7 cellular contexts compared by ENCODE assay signal in genomic region chr12:93419388-93420034, GRCh38. TPM values are rescaled to one million over a fixed set of nuclear protein-coding genes. Genes with fewer than 3 reads are reported as not detected.
A peak's percentile ranks its signal among the peaks of the same experiment; 100 is the strongest.
DNase-seq lines count a peak whose midpoint lies in the region; ATAC-seq and TF ChIP-seq lines count a peak whose summit lies in the region.

No MANE protein-coding gene starts in this region.

- no CpG with 5 or more reads among the region's 1 CpG for WGBS in neuronal stem cell (ENCODE audit: extremely low coverage in 2 of 2, insufficient read length in 2 of 2, insufficient replicate concordance in 1 of 2), 2 donors

- H4K20me1 ChIP-seq in neural progenitor cell (ENCODE audit: low read depth), result peaks cover 87% of the 10 kb centered on the region

- H3K9me3 ChIP-seq in neural progenitor cell (ENCODE audit: low read depth), result no peaks in the 10 kb centered on the region
- no peaks in the 10 kb centered on the region for H3K9me3 ChIP-seq in neuronal stem cell (replicated peaks in 1 of 2; ENCODE audit: control insufficient read depth in 2 of 2, insufficient read depth in 1 of 2, low read depth in 1 of 2, low read length in 2 of 2)

- TF ChIP-seq CTCF in neural progenitor cell (IDR thresholded peaks at IDR 0.05), result peak; percentile 73

- ATAC-seq in esophagus mucosa, result peak; percentile 80

- no peak overlapping the region for H4K8ac ChIP-seq in neuronal stem cell (ENCODE audit: low read depth, low read length)

- no peak overlapping the region for H3K4ac ChIP-seq in neuronal stem cell (ENCODE audit: low read length)

- H3K4me3 Mint-ChIP-seq in neural progenitor cell, result no peak overlapping the region

- no peak overlapping the region for H2BK5ac ChIP-seq in neuronal stem cell (ENCODE audit: low read length)

- no peak overlapping the region for H3K9ac ChIP-seq in neural progenitor cell
- H3K9ac ChIP-seq in neuronal stem cell (ENCODE audit: low read depth, low read length, poor library complexity), result no peak overlapping the region

- no peak overlapping the region for H3K23ac ChIP-seq in neuronal stem cell (ENCODE audit: low read depth, low read length, poor library complexity)

- no peak overlapping the region for H3K4me3 ChIP-seq in neural progenitor cell
- H3K4me3 ChIP-seq in neuronal stem cell (ENCODE audit: low read length in 2 of 2), result no peak overlapping the region

- peak overlapping the region; percentile 21 for H3K27ac ChIP-seq in neural progenitor cell
- H3K27ac ChIP-seq in neuronal stem cell (replicated peaks; ENCODE audit: low read length), result no peak overlapping the region

- H3K27me3 Mint-ChIP-seq in neural progenitor cell (ENCODE audit: insufficient read depth, low read depth), result no peaks in the 10 kb centered on the region

- DNase-seq in EL (peak; percentile 57), HS-5 (ENCODE audit: low read depth) (peak; percentile 22), SIG-M5 (lab: John Stamatoyannopoulos, UW) (peak; percentile 34), neural progenitor cell (ENCODE audit: low spot score) (peak; percentile 42), neuronal stem cell (ENCODE audit: low spot score) (no peak)
- DNase-seq in activated T-cell treated with anti-CD3 and anti-CD28 coated beads, Interleukin-2, amount 50 U/mL, for 1 hour, result no peak

- H3K79me1 ChIP-seq in neuronal stem cell (ENCODE audit: low read depth, low read length), result peaks cover 1% of the 10 kb centered on the region

- H3K36me3 Mint-ChIP-seq in neural progenitor cell, result peaks cover 3% of the 10 kb centered on the region

- H3K27me3 ChIP-seq in neural progenitor cell (no peaks in the 10 kb centered on the region), neuronal stem cell (ENCODE audit: control insufficient read depth in 3 of 3, insufficient read depth in 3 of 3, low read depth in 1 of 3, low read length in 3 of 3) (no peaks in the 10 kb centered on the region)

- H3K36me3 ChIP-seq in neural progenitor cell, result no peaks in the 10 kb centered on the region
- peaks cover 0 to 8% of the 10 kb centered on the region in 2 donors for H3K36me3 ChIP-seq in neuronal stem cell (replicated peaks in 1 of 2; ENCODE audit: control insufficient read depth in 2 of 2, insufficient read depth in 2 of 2, low read length in 2 of 2)

- H3K4me2 ChIP-seq in neural progenitor cell, result no peak overlapping the region
- H3K4me2 ChIP-seq in neuronal stem cell (ENCODE audit: insufficient read depth, low read length, poor library complexity, severe bottlenecking), result no peak overlapping the region

- H3K18ac ChIP-seq in neuronal stem cell (ENCODE audit: low read length), result no peak overlapping the region

- H2AK5ac ChIP-seq in neuronal stem cell (ENCODE audit: low read depth, low read length), result no peak overlapping the region

- no peak overlapping the region for H3K27ac Mint-ChIP-seq in neural progenitor cell

- H3K4me1 ChIP-seq in neural progenitor cell, result peaks cover 22% of the 10 kb centered on the region
- peaks cover 0 to 2% of the 10 kb centered on the region in 2 donors for H3K4me1 ChIP-seq in neuronal stem cell (ENCODE audit: control insufficient read depth in 2 of 2, insufficient read depth in 1 of 2, low read depth in 1 of 2, low read length in 2 of 2)

- no peak overlapping the region for H2BK12ac ChIP-seq in neuronal stem cell (ENCODE audit: low read length)

- peaks cover 14% of the 10 kb centered on the region for H3K4me1 Mint-ChIP-seq in neural progenitor cell

- peaks cover 100% of the 10 kb centered on the region for H3K79me2 ChIP-seq in neural progenitor cell (ENCODE audit: low read depth)

- H3K14ac ChIP-seq in neuronal stem cell (ENCODE audit: low read length), result no peak overlapping the region

- no peaks in the 10 kb centered on the region for H3F3A ChIP-seq in neural progenitor cell (ENCODE audit: low read depth)

- no peak overlapping the region for H2BK15ac ChIP-seq in neuronal stem cell (ENCODE audit: low read length)

- no peak overlapping the region for H4K91ac ChIP-seq in neuronal stem cell (ENCODE audit: low read depth, low read length, poor library complexity)

- no peak overlapping the region for H2BK120ac ChIP-seq in neuronal stem cell (ENCODE audit: low read depth, low read length)

- no peak overlapping the region for H2AFZ ChIP-seq in neural progenitor cell (replicated peaks)
- H2AFZ ChIP-seq in neuronal stem cell (ENCODE audit: low read length), result no peak overlapping the region

- H3K9me3 Mint-ChIP-seq in neural progenitor cell, result peaks cover under 1% of the 10 kb centered on the region

RNA-seq across cellular contexts. Expression of gene UBE2N, which starts 22.2 kb away (rescaled TPM):
- 89.2 TPM for total RNA-seq in esophagus mucosa
- total RNA-seq in neural progenitor cell (ENCODE audit: low replicate concordance), result 82.6 and 116 TPM in 2 replicates
- 174 TPM for polyA plus RNA-seq in neuronal stem cell (2013, experiment 1 of 2)
- polyA plus RNA-seq in neuronal stem cell (2013, experiment 2 of 2), result 180 TPM

RNA-seq across cellular contexts. Expression of gene NUDT4, which starts 41.8 kb away (rescaled TPM):
- total RNA-seq in esophagus mucosa (21.6 TPM), neural progenitor cell (ENCODE audit: low replicate concordance) (56.3 and 89.8 TPM in 2 replicates)
- polyA plus RNA-seq in neuronal stem cell (2013, experiment 1 of 2), result 42.1 TPM
- polyA plus RNA-seq in neuronal stem cell (2013, experiment 2 of 2), result 44.5 TPM

RNA-seq across cellular contexts. Expression of gene MRPL42, which starts 47.8 kb away (rescaled TPM):
- 47.9 TPM for total RNA-seq in esophagus mucosa
- 157 and 287 TPM in 2 replicates for total RNA-seq in neural progenitor cell (ENCODE audit: low replicate concordance)
- polyA plus RNA-seq in neuronal stem cell (2013, experiment 1 of 2), result 127 TPM
- polyA plus RNA-seq in neuronal stem cell (2013, experiment 2 of 2), result 137 TPM

Comparison
In these comparisons a context has a peak if more than half of its experiments do, and no peak if none do; other contexts are left out.
1. DNase-seq: peak in EL (single experiment), HS-5 (single experiment), SIG-M5 (single experiment) and neural progenitor cell (single experiment); none in neuronal stem cell (single experiment) and activated T-cell treated with anti-CD3 and anti-CD28 coated beads, Interleukin-2, amount 50 U/mL, for 1 hour (single experiment).